In genomic region chr11:45722144-45722543, GRCh38 we compare ENCODE assay signal across 21 cellular contexts. TPM values are rescaled to one million over a fixed set of nuclear protein-coding genes. Genes with fewer than 3 reads are reported as not detected.
DNase-seq lines count a peak whose midpoint lies in the region; ATAC-seq, FAIRE-seq and TF ChIP-seq lines count a peak whose summit lies in the region.
"Had no signal": no experiment of that assay in that cellular context is flagged by ENCODE, and none has a peak within 500 bp of the region (broad histone marks: within the 10 kb centered on the region; RNA-seq: fewer than 3 reads in every experiment).

No MANE protein-coding gene starts in this region.

- H4K20me1 ChIP-seq in K562 (replicated peaks; ENCODE audit: control insufficient read depth, insufficient read depth, low read length) (no peaks in the 10 kb centered on the region; the same call in 1 of the 2 replicates), Karpas-422 (ENCODE audit: insufficient read depth, low read depth, low read length) (no peaks in the 10 kb centered on the region)

- H2AFZ ChIP-seq in K562 (ENCODE audit: low read depth, low read length) (no peak overlapping the region), Karpas-422 (ENCODE audit: low read length) (no peak overlapping the region)
- H2AFZ ChIP-seq: PC-9 had no signal

- H3K27ac ChIP-seq in K562 (ENCODE audit: extremely low read depth, low read depth, low read length): no peak overlapping the region
- no peak overlapping the region for H3K27ac ChIP-seq in Karpas-422 (ENCODE audit: low read length)
- H3K27ac ChIP-seq: PC-9, SK-N-MC had no signal

- ATAC-seq in K562: peak; percentile 71
- no peak for ATAC-seq in HG02610 (IDR thresholded peaks at IDR 0.05; ENCODE audit: unreplicated experiment)

- CTCF ChIA-PET in K562 (lab: Yijun Ruan, JAX; ENCODE audit: low intra/inter-chr PET ratio): interaction anchor here (0.7 kb wide), 1 partner anchor 129 kb away, joined by 3 read pairs; no protein-coding TSS in a partner anchor
- CTCF ChIA-PET in activated naive CD4-positive, alpha-beta T cell treated with anti-CD3 and anti-CD28 coated beads for 36 hours (lab: Charles Lee): no interaction called here

- no peak for TF ChIP-seq RAD21 in K562 (CRISPR knock-in tag; conservative IDR thresholded peaks at IDR 0.05 in 1 of 2, IDR thresholded peaks at IDR 0.05 in 1 of 2)

- no peak for TF ChIP-seq POLR2A in K562 (conservative IDR thresholded peaks at IDR 0.05)

- no peaks in the 10 kb centered on the region for H3K79me2 ChIP-seq in K562 (ENCODE audit: control insufficient read depth, insufficient read depth, low read length)
- no peaks in the 10 kb centered on the region for H3K79me2 ChIP-seq in Karpas-422 (ENCODE audit: low read length)

- peaks cover 7% of the 10 kb centered on the region for H3K27me3 Mint-ChIP-seq in activated naive CD4-positive, alpha-beta T cell treated with anti-CD3 and anti-CD28 coated beads for 36 hours (ENCODE audit: low read depth)

- no peak for TF ChIP-seq CTCF in K562 (IDR thresholded peaks at IDR 0.05 in 2 of 3, conservative IDR thresholded peaks at IDR 0.05 in 1 of 3; ENCODE audit: insufficient read depth in 2 of 3, low read depth in 1 of 3, low read length in 3 of 3)

- BruUV-seq in K562 (replicated peaks; lab: Mats Ljungman, UMichigan): no TSS peak

- POLR2A ChIA-PET in K562 (lab: Yijun Ruan, JAX): interaction anchor here (1.5 kb wide), 1 partner anchor 22 kb away, joined by 5 read pairs; no protein-coding TSS in a partner anchor

- no peak for TF ChIP-seq EP300 in K562 (IDR thresholded peaks at IDR 0.05; ENCODE audit: low read length)

- in situ Hi-C loops in K562 (cut with MboI): no loop called here

- intact Hi-C loops in K562 (cut with micrococcal nuclease): no loop called here
- intact Hi-C loops in activated naive CD4-positive, alpha-beta T cell treated with anti-CD3 and anti-CD28 coated beads for 36 hours (cut with micrococcal nuclease): no loop called here

- H3K27me3 ChIP-seq in K562 (ENCODE audit: control insufficient read depth in 2 of 2, insufficient read depth in 2 of 2, low read length in 2 of 2) (peaks cover 3 to 25% of the 10 kb centered on the region in 2 experiments), Karpas-422 (ENCODE audit: low read length) (no peaks in the 10 kb centered on the region)

- H3K4me3 ChIP-seq in K562 (no peak overlapping the region), Karpas-422 (ENCODE audit: low read length) (no peak overlapping the region)
- H3K4me3 ChIP-seq: PC-9, SK-N-MC had no signal

- H3K4me1 ChIP-seq in K562 (replicated peaks in 1 of 2; ENCODE audit: control insufficient read depth in 2 of 2, insufficient read depth in 2 of 2, low read length in 2 of 2) (no peaks in the 10 kb centered on the region), Karpas-422 (ENCODE audit: low read length) (no peaks in the 10 kb centered on the region)

- peaks cover 19% of the 10 kb centered on the region for H3K4me1 Mint-ChIP-seq in activated naive CD4-positive, alpha-beta T cell treated with anti-CD3 and anti-CD28 coated beads for 36 hours (ENCODE audit: low read depth)
- H3K4me1 Mint-ChIP-seq: CD14-positive monocyte had no signal

- DNase-seq in Daoy (ENCODE audit: low read depth) (peak; percentile 24), HT1080 (ENCODE audit: low read depth) (peak; percentile 31), K562 (ENCODE audit: extremely low read depth in 1 of 4, low spot score in 3 of 4) (peak in 3 of 4 experiments; percentile 6 to 45 (median 22)), iPS-NIHi7 (ENCODE audit: extremely low spot score) (peak; percentile 71), Karpas-422 (no peak)
- DNase-seq in NK-92 treated with Interleukin-12 subunit alpha and Interleukin-12 subunit beta, amount 100 ng/mL, for 24 hours (lab: John Stamatoyannopoulos, UW): no peak
- DNase-seq in activated naive CD4-positive, alpha-beta T cell treated with anti-CD3 and anti-CD28 coated beads for 36 hours: no peak
- DNase-seq: ACHN, AML-193, COR-L47, DMS53, HFFc6, Kasumi-1, NCI-H2171 treated with DMSO at 0.1 percent for 48 hours, NCI-H774, PC-9, T-helper 1 cell had no signal

- H3K9me3 Mint-ChIP-seq in activated naive CD4-positive, alpha-beta T cell treated with anti-CD3 and anti-CD28 coated beads for 36 hours: no peaks in the 10 kb centered on the region
- H3K9me3 Mint-ChIP-seq: CD14-positive monocyte, HFFc6 had no signal

- H3K36me3 ChIP-seq in K562 (ENCODE audit: control insufficient read depth, insufficient read depth, low read length) (no peaks in the 10 kb centered on the region), Karpas-422 (ENCODE audit: insufficient read depth, low read length) (no peaks in the 10 kb centered on the region)

- no peak overlapping the region for H3K4me3 Mint-ChIP-seq in activated naive CD4-positive, alpha-beta T cell treated with anti-CD3 and anti-CD28 coated beads for 36 hours
- H3K4me3 Mint-ChIP-seq: CD14-positive monocyte, HFFc6 had no signal

- no peaks in the 10 kb centered on the region for H3K9me3 ChIP-seq in K562 (replicated peaks; ENCODE audit: control insufficient read depth, insufficient read depth, low read depth, low read length)
- H3K9me3 ChIP-seq in Karpas-422 (ENCODE audit: low read length): no peaks in the 10 kb centered on the region

- H3K9ac ChIP-seq in K562 (ENCODE audit: insufficient read depth in 1 of 2, low read depth in 2 of 2, low read length in 2 of 2) (no peak overlapping the region), Karpas-422 (ENCODE audit: low read length) (no peak overlapping the region)

- H3K36me3 Mint-ChIP-seq in activated naive CD4-positive, alpha-beta T cell treated with anti-CD3 and anti-CD28 coated beads for 36 hours (ENCODE audit: low read depth): no peaks in the 10 kb centered on the region
- H3K36me3 Mint-ChIP-seq: CD14-positive monocyte had no signal

- 5% methylated on average over 13 of the region's 13 CpGs for WGBS in K562 (ENCODE audit: insufficient coverage, low coverage, missing lambda C conversion rate)

- H3K9me1 ChIP-seq in K562 (ENCODE audit: control insufficient read depth, insufficient read depth, low read length): no peaks in the 10 kb centered on the region

- no peak overlapping the region for H3K27ac Mint-ChIP-seq in activated naive CD4-positive, alpha-beta T cell treated with anti-CD3 and anti-CD28 coated beads for 36 hours
- H3K27ac Mint-ChIP-seq: CD14-positive monocyte, HFFc6 had no signal

- no peak for FAIRE-seq in K562 (lab: Jason Lieb, UNC)

- H3K4me2 ChIP-seq in K562 (ENCODE audit: insufficient read depth, low read length) (no peak overlapping the region), Karpas-422 (ENCODE audit: low read depth, low read length, poor library complexity, severe bottlenecking) (no peak overlapping the region)
- H3K4me2 ChIP-seq: PC-9 had no signal

- H3K9me2 ChIP-seq in Karpas-422 (replicated peaks; ENCODE audit: insufficient read depth, low read length): no peaks in the 10 kb centered on the region

TF ChIP-seq in K562, 482 proteins besides CTCF, POLR2A, EP300 and RAD21 (continues in another document):
- TF ChIP-seq PHB2 (IDR thresholded peaks at IDR 0.05; ENCODE audit: low read depth): no peak
- no peak for TF ChIP-seq XRCC5 (IDR thresholded peaks at IDR 0.05; ENCODE audit: low read depth, low read length)
- no peak for TF ChIP-seq ETS2 (tag; IDR thresholded peaks at IDR 0.05; ENCODE audit: borderline replicate concordance, poor library complexity, severe bottlenecking)
- no peak for TF ChIP-seq SNAPC5 (CRISPR knock-in tag; IDR thresholded peaks at IDR 0.05)
- TF ChIP-seq CBX2 (IDR thresholded peaks at IDR 0.05; ENCODE audit: insufficient read depth, low read length, poor library complexity, severe bottlenecking): no peak
- TF ChIP-seq FOS (IDR thresholded peaks at IDR 0.05; ENCODE audit: extremely low read depth, insufficient read length): peak; percentile 43
- TF ChIP-seq SMARCC2 (IDR thresholded peaks at IDR 0.05; ENCODE audit: low read depth): no peak
- no peak for TF ChIP-seq ZNF586 (CRISPR knock-in tag; conservative IDR thresholded peaks at IDR 0.05)
- no peak for TF ChIP-seq BDP1 (IDR thresholded peaks at IDR 0.05; ENCODE audit: insufficient read depth, insufficient read length)
- no peak for TF ChIP-seq HMGN3 (IDR thresholded peaks at IDR 0.05; ENCODE audit: borderline replicate concordance, extremely low read depth, insufficient read length, low read depth, low read length)

RNA-seq across cellular contexts. Expression of gene CHST1, which starts 56.7 kb away (rescaled TPM):
- 0.74 and 4.0 TPM in 2 replicates for total RNA-seq in Daoy (2014; rRNA removed; shearing (Covaris generic))
- total RNA-seq in HT1080 (2014; rRNA removed; shearing (Covaris generic)): 2.4 and 2.9 TPM in 2 replicates
- 2.6 and 3.4 TPM in 2 replicates for polyA plus RNA-seq in HT1080 (2015; cell fraction: cytosol; rRNA removed)
- polyA plus RNA-seq in HT1080 (2015; cell fraction: nucleus; rRNA removed): 2.4 and 2.6 TPM in 2 replicates
- not detected in 2 replicates for total RNA-seq in K562 (2011; cell fraction: chromatin; rRNA removed; ENCODE audit: low replicate concordance)
- not detected in 2 replicates for total RNA-seq in K562 (2011; cell fraction: nucleolus; rRNA removed)
- not detected in 2 replicates for total RNA-seq in K562 (2011; cell fraction: nucleoplasm; rRNA removed)
- total RNA-seq in K562 (2014; rRNA removed) (not detected in 2 replicates), K562 (2014; rRNA removed; fragmentation: Illumina TruSeq; extraction: Trizol) (not detected in 2 replicates), K562 (2015; rRNA removed; fragmentation: Illumina TruSeq; extraction: Trizol) (0.18 TPM in 1 of 2 replicates, not detected in the other), K562 (2021) (0.18 TPM in 1 of 2 replicates, not detected in the other)
- polyA plus RNA-seq in K562 (2011; rRNA removed) (0.04 TPM in 1 of 2 replicates, not detected in the other), K562 (2014; fragmentation: Illumina TruSeq; extraction: Trizol) (not detected in 2 replicates), K562 (2014; fragmentation: Nextera tagmentation; extraction: Ambion mirVana) (under 1 TPM; 0.14 to 0.32 TPM), K562 (2014; rRNA removed) (0.08 TPM in 1 of 2 replicates, not detected in the other)
- polyA plus RNA-seq in K562 (2011; cell fraction: cytosol; rRNA removed): not detected in 2 replicates
- 0.17 TPM in 1 of 2 replicates, not detected in the other for polyA plus RNA-seq in K562 (2011; cell fraction: nucleus; rRNA removed)
- 0.04 and 0.08 TPM in 2 replicates for polyA plus RNA-seq in K562 (2012)
- polyA minus RNA-seq in K562 (2011; rRNA and poly(A)+ RNA removed): not detected in 2 replicates
- polyA minus RNA-seq in K562 (2011; cell fraction: cytosol; rRNA and poly(A)+ RNA removed): not detected in 2 replicates
- not detected in 2 replicates for polyA minus RNA-seq in K562 (2011; cell fraction: nucleus; rRNA and poly(A)+ RNA removed)
- not detected for total RNA-seq in activated naive CD4-positive, alpha-beta T cell treated with anti-CD3 and anti-CD28 coated beads for 36 hours
- total RNA-seq in Karpas-422 (2014; rRNA removed; shearing (Covaris generic); ENCODE audit: low replicate concordance): 0.25 TPM in 1 of 2 replicates, not detected in the other
- total RNA-seq: NCI-H460, PC-9 had no signal
- polyA plus RNA-seq: CD14-positive monocyte had no signal

Comparison
In these comparisons a context has a peak if more than half of its experiments do, and no peak if none do; other contexts are left out.
1. DNase-seq: peak in Daoy (single experiment), HT1080 (single experiment), K562 (3 of 4) and iPS-NIHi7 (single experiment); none in NK-92 treated with Interleukin-12 subunit alpha and Interleukin-12 subunit beta, amount 100 ng/mL, for 24 hours (single experiment), activated naive CD4-positive, alpha-beta T cell treated with anti-CD3 and anti-CD28 coated beads for 36 hours (single experiment) and Karpas-422 (single experiment).